12 cellular contexts compared by ENCODE assay signal in the genomic region with DNA sequence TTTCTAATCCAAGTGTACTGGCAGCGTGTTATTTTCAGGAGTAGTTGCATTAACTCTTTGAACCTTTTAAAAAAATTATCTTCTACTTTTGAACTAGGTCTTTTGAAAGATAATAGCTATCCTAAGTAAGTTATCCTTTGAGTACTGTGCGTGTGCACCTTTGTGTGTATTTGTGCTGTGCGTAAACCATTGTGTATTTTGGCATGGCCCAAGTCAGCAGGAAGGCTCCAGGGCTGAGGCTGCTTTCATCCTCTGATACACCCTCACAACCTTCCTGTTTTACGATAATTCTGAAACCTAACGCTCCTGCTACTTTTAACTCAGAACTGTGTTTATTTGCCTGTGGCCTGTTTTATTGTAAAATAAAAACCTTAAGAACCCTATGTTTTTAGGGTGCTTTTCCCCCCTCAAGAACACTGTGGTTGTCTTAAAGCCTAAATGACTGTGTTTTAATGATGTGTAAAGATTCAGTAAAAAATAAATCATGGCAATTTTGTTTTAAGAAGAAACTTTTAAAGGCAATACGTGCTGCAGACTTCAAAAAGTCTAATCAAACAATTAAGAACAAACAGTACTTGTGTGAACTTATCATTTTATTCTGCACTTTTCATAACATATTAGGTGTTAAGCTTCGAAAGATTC. TPM values are rescaled to one million over a fixed set of nuclear protein-coding genes. Genes with fewer than 3 reads are reported as not detected.
A peak's percentile ranks its signal among the peaks of the same experiment; 100 is the strongest.
DNase-seq lines count a peak whose midpoint lies in the region; ATAC-seq, FAIRE-seq and TF ChIP-seq lines count a peak whose summit lies in the region.
"Had no signal": no experiment of that assay in that cellular context is flagged by ENCODE, and none has a peak within 500 bp of the region (broad histone marks: within the 10 kb centered on the region; RNA-seq: fewer than 3 reads in every experiment).

No MANE protein-coding gene starts in this region.

- H3K27ac Mint-ChIP-seq in CD4-positive, alpha-beta T cell = no peak overlapping the region

- intact Hi-C loops in A673 (cut with micrococcal nuclease; ENCODE audit: unreplicated experiment) = loop anchor here (5.0 kb wide), 1 partner anchor 234 kb away; no protein-coding TSS in a partner anchor
- intact Hi-C loops in CD4-positive, alpha-beta T cell (cut with DNase I, micrococcal nuclease) = no loop called here

- BruUV-seq in A673 (replicated peaks; lab: Mats Ljungman, UMichigan) = TSS peak; percentile 11

- DNase-seq in A673 (ENCODE audit: low spot score) (no peak), H54 (ENCODE audit: insufficient read length, low spot score) (no peak), NCI-H774 (lab: John Stamatoyannopoulos, UW) (peak; percentile 70), hepatocyte (ENCODE audit: low spot score) (no peak), ACHN (no peak)
- no peak for DNase-seq in activated naive CD4-positive, alpha-beta T cell treated with anti-CD3 and anti-CD28 coated beads, Interleukin-2, amount 50 U/mL, for 16 hours
- no peak for DNase-seq in activated CD8-positive, alpha-beta memory T cell treated with anti-CD3 and anti-CD28 coated beads, Interleukin-2, amount 50 U/mL, for 4 hours
- DNase-seq in CD4-positive, alpha-beta T cell = no peak
- DNase-seq: activated CD4-positive, CD25-positive, alpha-beta regulatory T cell; adrenal gland; stimulated activated CD4-positive, alpha-beta T cell treated with anti-CD3 and anti-CD28 coated beads, Interleukin-15, amount 100 ng/mL, for 24 hours had no signal

- H3K9me3 Mint-ChIP-seq in CD4-positive, alpha-beta T cell = no peaks in the 10 kb centered on the region

- no peaks in the 10 kb centered on the region for H3K79me2 ChIP-seq in hepatocyte

- peak overlapping the region; percentile 28 for H3K4me2 ChIP-seq in hepatocyte

- in situ Hi-C loops in ACHN (cut with HindIII; ENCODE audit: low pct_ligation_motif_present, low pct_unique_long_range_greater_than_20kb, low sequenced_read_pairs) = loop anchor here (25.0 kb wide), 1 partner anchor 191 kb away; no protein-coding TSS in a partner anchor

- CTCF ChIA-PET in A673 (lab: Charles Lee) = no interaction called here
- CTCF ChIA-PET in CD4-positive, alpha-beta T cell (lab: Charles Lee) = no interaction called here

- no peaks in the 10 kb centered on the region for H3K36me3 Mint-ChIP-seq in CD4-positive, alpha-beta T cell (ENCODE audit: low read depth)

- H3K4me1 ChIP-seq in A673 (ENCODE audit: insufficient read depth, low read length, poor library complexity, severe bottlenecking) (peaks cover 45% of the 10 kb centered on the region), hepatocyte (ENCODE audit: insufficient read depth) (peaks cover 9% of the 10 kb centered on the region)
- H3K4me1 ChIP-seq: adrenal gland had no signal

- no peaks in the 10 kb centered on the region for H3K27me3 Mint-ChIP-seq in CD4-positive, alpha-beta T cell

- TF ChIP-seq CTCF in A673 (conservative IDR thresholded peaks at IDR 0.05; ENCODE audit: low read depth, low read length) = no peak
- TF ChIP-seq CTCF in hepatocyte (IDR thresholded peaks at IDR 0.05; ENCODE audit: poor library complexity) = no peak
- TF ChIP-seq CTCF in CD4-positive, alpha-beta T cell (IDR thresholded peaks at IDR 0.05) = no peak

- peak overlapping the region; percentile 55 for H3K27ac ChIP-seq in A673 (ENCODE audit: low read depth, low read length, poor library complexity, severe bottlenecking)
- peak overlapping the region; percentile 8 for H3K27ac ChIP-seq in hepatocyte
- H3K27ac ChIP-seq in CD4-positive, alpha-beta T cell (ENCODE audit: low read depth, low read length) = no peak overlapping the region
- H3K27ac ChIP-seq: adrenal gland had no signal

- no peak overlapping the region for H2AFZ ChIP-seq in hepatocyte

- H3K27me3 ChIP-seq in A673 (replicated peaks; ENCODE audit: insufficient read depth, low read depth, low read length, poor library complexity) (no peaks in the 10 kb centered on the region), hepatocyte (no peaks in the 10 kb centered on the region)
- H3K27me3 ChIP-seq in CD4-positive, alpha-beta T cell (ENCODE audit: control insufficient read depth, insufficient read depth, low read length) = no peaks in the 10 kb centered on the region
- H3K27me3 ChIP-seq: adrenal gland had no signal

- H3K4me1 Mint-ChIP-seq in CD4-positive, alpha-beta T cell (ENCODE audit: low read depth) = no peaks in the 10 kb centered on the region

- ATAC-seq in CD4-positive, alpha-beta T cell (ENCODE audit: poor library complexity) = no peak

- no peaks in the 10 kb centered on the region for H4K20me1 ChIP-seq in hepatocyte (ENCODE audit: insufficient read depth, poor library complexity, severe bottlenecking)

- no peaks in the 10 kb centered on the region for H3K36me3 ChIP-seq in A673 (ENCODE audit: insufficient read depth, low read length, poor library complexity, severe bottlenecking)
- H3K36me3 ChIP-seq in hepatocyte (replicated peaks; ENCODE audit: insufficient read depth, low read depth) = no peaks in the 10 kb centered on the region
- H3K36me3 ChIP-seq: adrenal gland had no signal

- H3K4me3 ChIP-seq in A673 (ENCODE audit: low read depth, low read length, poor library complexity, severe bottlenecking) = no peak overlapping the region
- H3K4me3 ChIP-seq in hepatocyte = no peak overlapping the region
- H3K4me3 ChIP-seq: adrenal gland had no signal

- POLR2A ChIA-PET in A673 (lab: Charles Lee; ENCODE audit: low non-redundant PET) = no interaction called here
- POLR2A ChIA-PET in CD4-positive, alpha-beta T cell (lab: Charles Lee) = no interaction called here

- no peaks in the 10 kb centered on the region for H3K9me3 ChIP-seq in A673 (ENCODE audit: low read depth, low read length, poor library complexity, severe bottlenecking)
- no peaks in the 10 kb centered on the region for H3K9me3 ChIP-seq in hepatocyte (ENCODE audit: low read depth)
- H3K9me3 ChIP-seq in CD4-positive, alpha-beta T cell (ENCODE audit: control insufficient read depth, low read length) = no peaks in the 10 kb centered on the region
- H3K9me3 ChIP-seq: adrenal gland had no signal

- TF ChIP-seq POLR2A in H54 (IDR thresholded peaks at IDR 0.05; ENCODE audit: low read depth, low read length) = no peak

- no peaks in the 10 kb centered on the region for H3K9me2 ChIP-seq in hepatocyte (replicated peaks; ENCODE audit: insufficient read depth)

- 43% methylated on average over 7 of the region's 7 CpGs for WGBS in hepatocyte (ENCODE audit: low lambda C conversion rate, missing lambda C conversion rate)

- peak; percentile 94 for FAIRE-seq in H54 (lab: Jason Lieb, UNC)
- FAIRE-seq: H1 had no signal

- no peak overlapping the region for H3K4me3 Mint-ChIP-seq in CD4-positive, alpha-beta T cell

RNA-seq across cellular contexts. Expression of gene HDAC9, which starts 57.5 kb away (rescaled TPM):
- total RNA-seq in A673 (2021) (28.3 and 31.9 TPM in 2 replicates), hepatocyte (6.7 and 9.4 TPM in 2 replicates)
- polyA plus RNA-seq in hepatocyte = 3.7 and 5.8 TPM in 2 replicates
- total RNA-seq in CD4-positive, alpha-beta T cell = 1 to 10 TPM in 1 of 2 experiments, under 1 TPM in 1; 0.73 to 1.2 TPM
